In the genomic region with DNA sequence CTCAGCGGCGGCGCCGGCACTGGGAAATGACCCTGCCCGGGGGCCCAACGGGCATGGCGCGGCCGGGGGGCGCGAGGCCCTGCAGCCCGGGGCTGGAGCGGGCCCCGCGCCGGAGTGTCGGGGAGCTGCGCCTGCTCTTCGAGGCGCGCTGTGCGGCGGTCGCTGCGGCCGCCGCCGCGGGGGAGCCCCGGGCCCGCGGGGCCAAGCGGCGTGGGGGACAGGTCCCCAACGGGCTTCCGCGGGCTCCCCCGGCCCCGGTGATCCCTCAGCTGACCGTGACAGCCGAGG, we compare ENCODE assay signal across 8 cellular contexts. TPM values are rescaled to one million over a fixed set of nuclear protein-coding genes. Genes with fewer than 3 reads are reported as not detected.
A peak's percentile ranks its signal among the peaks of the same experiment; 100 is the strongest.
DNase-seq lines count a peak whose midpoint lies in the region; ATAC-seq and TF ChIP-seq lines count a peak whose summit lies in the region.

No MANE protein-coding gene starts in this region.

- peaks cover 7% of the 10 kb centered on the region for H3K27me3 ChIP-seq in BJ (ENCODE audit: control insufficient read depth, insufficient read depth, low read length)
- peaks cover 10% of the 10 kb centered on the region for H3K27me3 ChIP-seq in mucosa of stomach (ENCODE audit: control insufficient read depth, insufficient read depth, low read length)

- H3K9me3 Mint-ChIP-seq in osteocyte (ENCODE audit: unreplicated experiment), result no peaks in the 10 kb centered on the region

- H3K27ac Mint-ChIP-seq in osteocyte (ENCODE audit: unreplicated experiment), result no peak overlapping the region

- ATAC-seq in HG02571 (IDR thresholded peaks at IDR 0.05; ENCODE audit: unreplicated experiment), result peak; percentile 18

- CTCF ChIA-PET in BJ (lab: Yijun Ruan, JAX), result no interaction called here

- no peaks in the 10 kb centered on the region for H3K9me3 ChIP-seq in mucosa of stomach (ENCODE audit: control insufficient read depth, low read length)

- H3K36me3 Mint-ChIP-seq in osteocyte (ENCODE audit: unreplicated experiment), result peaks cover 2% of the 10 kb centered on the region

- DNase-seq in BJ (ENCODE audit: low read depth) (no peak), astrocyte of the cerebellum (ENCODE audit: low read depth) (no peak), osteocyte (ENCODE audit: extremely low spot score, unreplicated experiment) (no peak), NCI-H1436 treated with DMSO at 0.1 percent for 48 hours (lab: John Stamatoyannopoulos, UW) (no peak), UCSD-AML1 (lab: John Stamatoyannopoulos, UW; ENCODE audit: unreplicated experiment) (no peak)
- no peak for DNase-seq in stimulated activated CD4-positive, alpha-beta T cell treated with anti-CD3 and anti-CD28 coated beads, Interleukin-2, amount 100 ng/mL, for 24 hours

- TF ChIP-seq CTCF in BJ (IDR thresholded peaks at IDR 0.05; ENCODE audit: insufficient read depth, low read depth, low read length) (no peak), astrocyte of the cerebellum (IDR thresholded peaks at IDR 0.05; ENCODE audit: low read depth, low read length, missing control alignments) (no peak), osteocyte (IDR thresholded peaks at IDR 0.05) (no peak)

- H3K27me3 Mint-ChIP-seq in osteocyte (ENCODE audit: unreplicated experiment), result peaks cover 32% of the 10 kb centered on the region

- H3K4me1 ChIP-seq in mucosa of stomach (ENCODE audit: control insufficient read depth, insufficient read depth, low read length), result peaks cover 44% of the 10 kb centered on the region

- H3K4me3 ChIP-seq in BJ (ENCODE audit: low read depth, low read length) (peak overlapping the region; percentile 57), astrocyte of the cerebellum (ENCODE audit: low read depth, low read length) (peak overlapping the region; percentile 52), mucosa of stomach (ENCODE audit: low read length) (peak overlapping the region; percentile 56)

- in situ Hi-C loops in astrocyte of the cerebellum (cut with HindIII; ENCODE audit: low sequenced_read_pairs), result no loop called here

- peaks cover 16% of the 10 kb centered on the region for H3K4me1 Mint-ChIP-seq in osteocyte (ENCODE audit: unreplicated experiment)

- H3K36me3 ChIP-seq in BJ (ENCODE audit: control insufficient read depth, insufficient read depth, low read length), result no peaks in the 10 kb centered on the region
- no peaks in the 10 kb centered on the region for H3K36me3 ChIP-seq in mucosa of stomach (ENCODE audit: control insufficient read depth, insufficient read depth, low read length)

- peak overlapping the region; percentile 85 for H3K9ac ChIP-seq in mucosa of stomach (ENCODE audit: low read length)

- no peak overlapping the region for H3K4me3 Mint-ChIP-seq in osteocyte (ENCODE audit: unreplicated experiment)

- POLR2A ChIA-PET in BJ (lab: Charles Lee), result no interaction called here

RNA-seq across cellular contexts. Expression of gene ITPKA, which starts 0.2 kb away (rescaled TPM):
- 0.44 and 0.59 TPM in 2 replicates for polyA plus RNA-seq in BJ (2011; rRNA removed)
- 0.46 and 0.85 TPM in 2 replicates for polyA minus RNA-seq in BJ (2011; rRNA and poly(A)+ RNA removed)
- total RNA-seq in osteocyte, result not detected in 2 replicates

RNA-seq across cellular contexts. Expression of gene LTK, which starts 19.8 kb away (rescaled TPM):
- 0.09 and 0.11 TPM in 2 replicates for polyA plus RNA-seq in BJ (2011; rRNA removed)
- polyA minus RNA-seq in BJ (2011; rRNA and poly(A)+ RNA removed), result 0.10 TPM in 1 of 2 replicates, not detected in the other
- total RNA-seq in osteocyte, result 0.50 and 0.91 TPM in 2 replicates

RNA-seq across cellular contexts. Expression of gene RPAP1, which starts 50.2 kb away (rescaled TPM):
- polyA plus RNA-seq in BJ (2011; rRNA removed), result 6.4 and 14.2 TPM in 2 replicates
- polyA minus RNA-seq in BJ (2011; rRNA and poly(A)+ RNA removed), result 11.3 and 14.3 TPM in 2 replicates
- total RNA-seq in osteocyte, result 36.1 TPM in 2 replicates
